ENCODE assay signal across 1 cellular context in genomic region chr6:76703786-76704185, GRCh38.
TF ChIP-seq lines count a peak whose summit lies in the region.

No MANE protein-coding gene starts in this region.

TF ChIP-seq in IMR-90, 13 proteins besides CTCF, POLR2A, EP300 and RAD21:
- peak; percentile 63 for TF ChIP-seq CEBPB (IDR thresholded peaks at IDR 0.05; ENCODE audit: low read depth, low read length)
- TF ChIP-seq NFE2L2 (IDR thresholded peaks at IDR 0.05; ENCODE audit: low read depth, low read length): no peak
- no peak for TF ChIP-seq SMC3 (IDR thresholded peaks at IDR 0.05; ENCODE audit: low read depth, low read length)
- no peak for TF ChIP-seq MAZ (IDR thresholded peaks at IDR 0.05; ENCODE audit: borderline replicate concordance, low read depth, low read length)
- TF ChIP-seq FOS (IDR thresholded peaks at IDR 0.05; ENCODE audit: low read depth, low read length): no peak
